22 cellular contexts compared by ENCODE assay signal in genomic region chr12:91616401-91616800, GRCh38.
"Had no signal": no experiment of that assay in that cellular context is flagged by ENCODE, and none has a peak within 500 bp of the region (broad histone marks: within the 10 kb centered on the region; RNA-seq: fewer than 3 reads in every experiment).

No MANE protein-coding gene starts in this region.

- H3K9me3 ChIP-seq: colonic mucosa, gastrocnemius medialis, prostate gland, right atrium auricular region, tibial artery had no signal

- H3K4me1 ChIP-seq: colonic mucosa, gastrocnemius medialis, prostate gland, right atrium auricular region, tibial artery had no signal

- H3K4me3 Mint-ChIP-seq: activated B cell treated with CpG ODN at 0.5 μM for 24 hours; activated CD4-positive, alpha-beta memory T cell treated with anti-CD3 and anti-CD28 coated beads for 36 hours; activated naive CD8-positive, alpha-beta T cell treated with anti-CD3 and anti-CD28 coated beads, Interleukin-2, amount 10 ng/mL, durations not matched to agents 7 days and 5 days; activated T-helper 1 cell treated with anti-CD3 and anti-CD28 coated beads, Interleukin-12 subunit alpha, Interleukin-12 subunit beta, Interleukin-2, Interleukin-4 antibody, amounts not matched to agents 30 ng/mL and 10 ng/mL and 1 ng/mL, durations not matched to agents 14 hours and 24 hours and 36 hours; central memory CD8-positive, alpha-beta T cell; endodermal cell; mesothelial cell of epicardium had no signal

- ATAC-seq: gastrocnemius medialis; left lobe of liver; stimulated activated naive CD8-positive, alpha-beta T cell treated with anti-CD3 and anti-CD28 coated beads, Interleukin-15, Interleukin-2, amounts not matched to agents 100 U/mL and 50 U/mL, for 24 hours had no signal

- DNase-seq: activated B cell treated with CpG ODN at 0.5 μM for 24 hours; activated CD4-positive, alpha-beta memory T cell treated with anti-CD3 and anti-CD28 coated beads for 36 hours; activated CD4-positive, alpha-beta T cell treated with anti-CD3 and anti-CD28 coated beads for 4 hours; activated naive CD4-positive, alpha-beta T cell; activated naive CD8-positive, alpha-beta T cell treated with anti-CD3 and anti-CD28 coated beads, Interleukin-2, amount 10 ng/mL, durations not matched to agents 7 days and 5 days; activated T-cell treated with anti-CD3 and anti-CD28 coated beads for 4 hours; anterior cingulate cortex; colonic mucosa; endodermal cell; gastrocnemius medialis; head of caudate nucleus; occipital lobe; stimulated activated naive CD8-positive, alpha-beta T cell treated with anti-CD3 and anti-CD28 coated beads, Interleukin-15, Interleukin-2, amounts not matched to agents 100 U/mL and 50 U/mL, for 24 hours; substantia nigra; tibial artery had no signal

- H3K27me3 ChIP-seq: colonic mucosa, gastrocnemius medialis, right atrium auricular region, tibial artery had no signal

- H3K36me3 Mint-ChIP-seq: activated CD4-positive, alpha-beta memory T cell treated with anti-CD3 and anti-CD28 coated beads for 36 hours; activated naive CD8-positive, alpha-beta T cell treated with anti-CD3 and anti-CD28 coated beads, Interleukin-2, amount 10 ng/mL, durations not matched to agents 7 days and 5 days; mesothelial cell of epicardium had no signal

- H3K27ac ChIP-seq: colonic mucosa, epithelial cell of prostate, gastrocnemius medialis, prostate gland, right atrium auricular region, tibial artery had no signal

- H3K27me3 Mint-ChIP-seq: activated CD4-positive, alpha-beta memory T cell treated with anti-CD3 and anti-CD28 coated beads for 36 hours; activated naive CD8-positive, alpha-beta T cell treated with anti-CD3 and anti-CD28 coated beads, Interleukin-2, amount 10 ng/mL, durations not matched to agents 7 days and 5 days had no signal

- H3K36me3 ChIP-seq: colonic mucosa, gastrocnemius medialis, prostate gland, right atrium auricular region, tibial artery had no signal

- H3K4me3 ChIP-seq: colonic mucosa, gastrocnemius medialis, prostate gland, right atrium auricular region, tibial artery had no signal

- H3K27ac Mint-ChIP-seq: activated B cell treated with CpG ODN at 0.5 μM for 24 hours; activated CD4-positive, alpha-beta memory T cell treated with anti-CD3 and anti-CD28 coated beads for 36 hours; activated naive CD8-positive, alpha-beta T cell treated with anti-CD3 and anti-CD28 coated beads, Interleukin-2, amount 10 ng/mL, durations not matched to agents 7 days and 5 days; activated T-helper 1 cell treated with anti-CD3 and anti-CD28 coated beads, Interleukin-12 subunit alpha, Interleukin-12 subunit beta, Interleukin-2, Interleukin-4 antibody, amounts not matched to agents 30 ng/mL and 10 ng/mL and 1 ng/mL, durations not matched to agents 14 hours and 24 hours and 36 hours; endodermal cell; mesothelial cell of epicardium had no signal

- H3K9me3 Mint-ChIP-seq: activated B cell treated with CpG ODN at 0.5 μM for 24 hours; activated CD4-positive, alpha-beta memory T cell treated with anti-CD3 and anti-CD28 coated beads for 36 hours; activated T-helper 1 cell treated with anti-CD3 and anti-CD28 coated beads, Interleukin-12 subunit alpha, Interleukin-12 subunit beta, Interleukin-2, Interleukin-4 antibody, amounts not matched to agents 30 ng/mL and 10 ng/mL and 1 ng/mL, durations not matched to agents 14 hours and 24 hours and 36 hours; central memory CD8-positive, alpha-beta T cell; endodermal cell had no signal

- H3K4me1 Mint-ChIP-seq: activated B cell treated with CpG ODN at 0.5 μM for 24 hours; central memory CD8-positive, alpha-beta T cell had no signal
